ENCODE assay signal across 12 cellular contexts in the genomic region with DNA sequence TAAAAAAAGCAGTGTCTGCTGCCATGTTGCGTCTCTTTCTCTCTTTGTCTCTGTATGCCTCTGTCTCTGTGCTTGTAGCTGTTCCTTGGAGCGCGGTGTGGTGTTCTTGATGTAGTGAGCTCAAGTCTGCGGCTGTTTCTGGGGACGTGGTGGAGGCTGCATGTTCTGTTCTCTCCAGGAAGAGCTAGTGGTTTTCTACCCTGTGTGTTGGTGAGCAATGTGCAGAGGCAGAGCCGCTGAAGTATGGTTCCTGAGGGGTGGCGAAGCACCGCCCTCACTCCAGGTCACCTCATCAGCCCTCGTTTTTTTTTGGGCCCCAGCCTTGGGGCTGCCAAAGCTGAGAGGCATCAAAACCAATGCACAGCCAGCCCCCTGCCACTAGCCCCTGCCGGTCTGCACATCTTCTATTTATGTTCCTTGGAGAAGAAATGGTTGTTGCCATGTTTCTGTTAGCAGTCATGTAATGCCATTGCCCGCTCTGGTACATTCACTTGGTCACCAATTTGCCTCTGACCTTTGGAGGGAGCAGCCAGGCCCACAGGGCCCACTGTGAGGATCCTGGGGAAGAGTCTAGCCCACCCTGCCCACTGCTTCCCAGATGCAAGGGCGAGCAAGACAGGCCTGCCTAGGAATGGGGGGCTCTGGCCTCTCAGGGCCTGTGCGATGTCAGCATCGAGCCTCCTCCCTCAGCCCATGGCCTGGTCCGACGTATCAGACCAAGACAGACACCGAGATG. TPM values are rescaled to one million over a fixed set of nuclear protein-coding genes. Genes with fewer than 3 reads are reported as not detected.
DNase-seq lines count a peak whose midpoint lies in the region; ATAC-seq and TF ChIP-seq lines count a peak whose summit lies in the region.
"Had no signal": no experiment of that assay in that cellular context is flagged by ENCODE, and none has a peak within 500 bp of the region (broad histone marks: within the 10 kb centered on the region; RNA-seq: fewer than 3 reads in every experiment).

No MANE protein-coding gene starts in this region.

- 80% methylated on average over 17 of the region's 17 CpGs for WGBS in liver

- peak overlapping the region; percentile 69 for H3K4me3 Mint-ChIP-seq in stimulated activated effector memory CD8-positive, alpha-beta T cell treated with anti-CD3 and anti-CD28 coated beads, Interleukin-12 subunit alpha, Interleukin-12 subunit beta, amount 100 ng/mL, for 72 hours

- H3K27ac ChIP-seq in liver (ENCODE audit: low read depth in 1 of 2, low read length in 2 of 2): peak overlapping the region in 1 of 2 donors; percentile 4
- H3K27ac ChIP-seq: KMS-11 had no signal

- peak; percentile 91 for ATAC-seq in stimulated activated effector memory CD8-positive, alpha-beta T cell treated with anti-CD3 and anti-CD28 coated beads, Interleukin-12 subunit alpha, Interleukin-12 subunit beta, amount 100 ng/mL, for 72 hours
- ATAC-seq in HG03095 (IDR thresholded peaks at IDR 0.05; ENCODE audit: unreplicated experiment): no peak
- ATAC-seq in HG02981 (IDR thresholded peaks at IDR 0.05; ENCODE audit: unreplicated experiment): no peak
- ATAC-seq: gastroesophageal sphincter had no signal

- H3K9me3 ChIP-seq in NT2/D1 (ENCODE audit: insufficient read depth, low read length): no peaks in the 10 kb centered on the region
- no peaks in the 10 kb centered on the region for H3K9me3 ChIP-seq in liver (ENCODE audit: control insufficient read depth in 4 of 4, low read length in 3 of 4)
- H3K9me3 ChIP-seq: gastroesophageal sphincter had no signal

- peaks cover 98% of the 10 kb centered on the region for H3K36me3 ChIP-seq in NT2/D1 (ENCODE audit: insufficient read depth, insufficient read length, low read length)
- H3K36me3 ChIP-seq in liver (ENCODE audit: control insufficient read depth in 4 of 4, insufficient read depth in 3 of 4, low read depth in 1 of 4, low read length in 3 of 4): peaks cover 32 to 84% (median 75%) of the 10 kb centered on the region in 4 donors

- peaks cover 83% of the 10 kb centered on the region for H3K4me1 Mint-ChIP-seq in stimulated activated effector memory CD8-positive, alpha-beta T cell treated with anti-CD3 and anti-CD28 coated beads, Interleukin-12 subunit alpha, Interleukin-12 subunit beta, amount 100 ng/mL, for 72 hours

- H3K4me3 ChIP-seq in NT2/D1 (ENCODE audit: insufficient read length, low read depth) (no peak overlapping the region), liver (ENCODE audit: low read depth in 1 of 3, low read length in 3 of 3) (no peak overlapping the region)
- H3K4me3 ChIP-seq: gastroesophageal sphincter had no signal

- H3K9me3 Mint-ChIP-seq in stimulated activated effector memory CD8-positive, alpha-beta T cell treated with anti-CD3 and anti-CD28 coated beads, Interleukin-12 subunit alpha, Interleukin-12 subunit beta, amount 100 ng/mL, for 72 hours: no peaks in the 10 kb centered on the region

- H3K4me1 ChIP-seq in NT2/D1 (ENCODE audit: insufficient read depth, insufficient read length): peaks cover 13% of the 10 kb centered on the region
- H3K4me1 ChIP-seq in liver (ENCODE audit: control insufficient read depth in 4 of 4, insufficient read depth in 4 of 4, low read length in 3 of 4): peaks cover 20 to 84% (median 73%) of the 10 kb centered on the region in 4 donors

- DNase-seq in NT2/D1 (ENCODE audit: low read depth, low spot score) (no peak), activated T-cell treated with anti-CD3 and anti-CD28 coated beads for 4 hours (peak; percentile 36), NCI-H2107 treated with DMSO at 0.1 percent for 48 hours (lab: John Stamatoyannopoulos, UW; ENCODE audit: unreplicated experiment) (no peak), NCI-H1048 (lab: John Stamatoyannopoulos, UW) (no peak)
- no peak for DNase-seq in stimulated activated effector memory CD8-positive, alpha-beta T cell treated with anti-CD3 and anti-CD28 coated beads, Interleukin-12 subunit alpha, Interleukin-12 subunit beta, amount 100 ng/mL, for 72 hours (ENCODE audit: low spot score in 2 of 2)

- TF ChIP-seq CTCF in liver (IDR thresholded peaks at IDR 0.05; ENCODE audit: low read depth, low read length, missing input control): no peak

- H3K27ac Mint-ChIP-seq in stimulated activated effector memory CD8-positive, alpha-beta T cell treated with anti-CD3 and anti-CD28 coated beads, Interleukin-12 subunit alpha, Interleukin-12 subunit beta, amount 100 ng/mL, for 72 hours: peak overlapping the region; percentile 90

- peaks cover 100% of the 10 kb centered on the region for H3K36me3 Mint-ChIP-seq in stimulated activated effector memory CD8-positive, alpha-beta T cell treated with anti-CD3 and anti-CD28 coated beads, Interleukin-12 subunit alpha, Interleukin-12 subunit beta, amount 100 ng/mL, for 72 hours

- H3K27me3 ChIP-seq in NT2/D1 (ENCODE audit: insufficient read depth, insufficient read length) (no peaks in the 10 kb centered on the region), liver (ENCODE audit: control insufficient read depth in 4 of 4, insufficient read depth in 4 of 4, low read length in 3 of 4) (no peaks in the 10 kb centered on the region)
- H3K27me3 ChIP-seq: gastroesophageal sphincter had no signal

- no peak for TF ChIP-seq RAD21 in liver (IDR thresholded peaks at IDR 0.05)

- H3K9ac ChIP-seq in NT2/D1 (ENCODE audit: insufficient read length, low read depth): peak overlapping the region; percentile 57
- no peak overlapping the region for H3K9ac ChIP-seq in liver (ENCODE audit: low read depth in 1 of 2, low read length in 2 of 2)
- H3K9ac ChIP-seq: KMS-11 had no signal

TF ChIP-seq in liver, 16 proteins besides CTCF, POLR2A, EP300 and RAD21:
- TF ChIP-seq, protein P1, sequence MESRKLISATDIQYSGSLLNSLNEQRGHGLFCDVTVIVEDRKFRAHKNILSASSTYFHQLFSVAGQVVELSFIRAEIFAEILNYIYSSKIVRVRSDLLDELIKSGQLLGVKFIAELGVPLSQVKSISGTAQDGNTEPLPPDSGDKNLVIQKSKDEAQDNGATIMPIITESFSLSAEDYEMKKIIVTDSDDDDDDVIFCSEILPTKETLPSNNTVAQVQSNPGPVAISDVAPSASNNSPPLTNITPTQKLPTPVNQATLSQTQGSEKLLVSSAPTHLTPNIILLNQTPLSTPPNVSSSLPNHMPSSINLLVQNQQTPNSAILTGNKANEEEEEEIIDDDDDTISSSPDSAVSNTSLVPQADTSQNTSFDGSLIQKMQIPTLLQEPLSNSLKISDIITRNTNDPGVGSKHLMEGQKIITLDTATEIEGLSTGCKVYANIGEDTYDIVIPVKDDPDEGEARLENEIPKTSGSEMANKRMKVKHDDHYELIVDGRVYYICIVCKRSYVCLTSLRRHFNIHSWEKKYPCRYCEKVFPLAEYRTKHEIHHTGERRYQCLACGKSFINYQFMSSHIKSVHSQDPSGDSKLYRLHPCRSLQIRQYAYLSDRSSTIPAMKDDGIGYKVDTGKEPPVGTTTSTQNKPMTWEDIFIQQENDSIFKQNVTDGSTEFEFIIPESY (IDR thresholded peaks at IDR 0.05): no peak
- TF ChIP-seq, protein P2, sequence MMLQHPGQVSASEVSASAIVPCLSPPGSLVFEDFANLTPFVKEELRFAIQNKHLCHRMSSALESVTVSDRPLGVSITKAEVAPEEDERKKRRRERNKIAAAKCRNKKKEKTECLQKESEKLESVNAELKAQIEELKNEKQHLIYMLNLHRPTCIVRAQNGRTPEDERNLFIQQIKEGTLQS (IDR thresholded peaks at IDR 0.05): no peak
- no peak for TF ChIP-seq RXRA (IDR thresholded peaks at IDR 0.05)
- no peak for TF ChIP-seq SP1 (IDR thresholded peaks at IDR 0.05)
- no peak for TF ChIP-seq TAF1 (conservative IDR thresholded peaks at IDR 0.05)
- peak in 1 of 2 donors; percentile 0 for TF ChIP-seq HNF4A (conservative IDR thresholded peaks at IDR 0.05)
- no peak for TF ChIP-seq HNF4G (IDR thresholded peaks at IDR 0.05)
- TF ChIP-seq YY1 (IDR thresholded peaks at IDR 0.05): peak; percentile 38
- TF ChIP-seq, protein P3, sequence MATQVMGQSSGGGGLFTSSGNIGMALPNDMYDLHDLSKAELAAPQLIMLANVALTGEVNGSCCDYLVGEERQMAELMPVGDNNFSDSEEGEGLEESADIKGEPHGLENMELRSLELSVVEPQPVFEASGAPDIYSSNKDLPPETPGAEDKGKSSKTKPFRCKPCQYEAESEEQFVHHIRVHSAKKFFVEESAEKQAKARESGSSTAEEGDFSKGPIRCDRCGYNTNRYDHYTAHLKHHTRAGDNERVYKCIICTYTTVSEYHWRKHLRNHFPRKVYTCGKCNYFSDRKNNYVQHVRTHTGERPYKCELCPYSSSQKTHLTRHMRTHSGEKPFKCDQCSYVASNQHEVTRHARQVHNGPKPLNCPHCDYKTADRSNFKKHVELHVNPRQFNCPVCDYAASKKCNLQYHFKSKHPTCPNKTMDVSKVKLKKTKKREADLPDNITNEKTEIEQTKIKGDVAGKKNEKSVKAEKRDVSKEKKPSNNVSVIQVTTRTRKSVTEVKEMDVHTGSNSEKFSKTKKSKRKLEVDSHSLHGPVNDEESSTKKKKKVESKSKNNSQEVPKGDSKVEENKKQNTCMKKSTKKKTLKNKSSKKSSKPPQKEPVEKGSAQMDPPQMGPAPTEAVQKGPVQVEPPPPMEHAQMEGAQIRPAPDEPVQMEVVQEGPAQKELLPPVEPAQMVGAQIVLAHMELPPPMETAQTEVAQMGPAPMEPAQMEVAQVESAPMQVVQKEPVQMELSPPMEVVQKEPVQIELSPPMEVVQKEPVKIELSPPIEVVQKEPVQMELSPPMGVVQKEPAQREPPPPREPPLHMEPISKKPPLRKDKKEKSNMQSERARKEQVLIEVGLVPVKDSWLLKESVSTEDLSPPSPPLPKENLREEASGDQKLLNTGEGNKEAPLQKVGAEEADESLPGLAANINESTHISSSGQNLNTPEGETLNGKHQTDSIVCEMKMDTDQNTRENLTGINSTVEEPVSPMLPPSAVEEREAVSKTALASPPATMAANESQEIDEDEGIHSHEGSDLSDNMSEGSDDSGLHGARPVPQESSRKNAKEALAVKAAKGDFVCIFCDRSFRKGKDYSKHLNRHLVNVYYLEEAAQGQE (IDR thresholded peaks at IDR 0.05): no peak
- TF ChIP-seq NR2F2 (IDR thresholded peaks at IDR 0.05): no peak
- TF ChIP-seq, protein P4, sequence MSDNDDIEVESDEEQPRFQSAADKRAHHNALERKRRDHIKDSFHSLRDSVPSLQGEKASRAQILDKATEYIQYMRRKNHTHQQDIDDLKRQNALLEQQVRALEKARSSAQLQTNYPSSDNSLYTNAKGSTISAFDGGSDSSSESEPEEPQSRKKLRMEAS (IDR thresholded peaks at IDR 0.05): no peak
- TF ChIP-seq FOXA1 (IDR thresholded peaks at IDR 0.05): no peak

RNA-seq across cellular contexts. Expression of a gene that starts 7.2 kb away (rescaled TPM):
- total RNA-seq in liver: 100 to 1,000 TPM; 115 to 166 TPM
- 10 to 100 TPM; 50.4 to 76.5 TPM for polyA plus RNA-seq in liver

RNA-seq across cellular contexts. Expression of a gene that starts 11.0 kb away (rescaled TPM):
- 100 to 1,000 TPM; 226 to 259 TPM for total RNA-seq in liver
- polyA plus RNA-seq in liver: 1,000 to 10,000 TPM in 1 of 2 donors, 100 to 1,000 TPM in 1; 581 to 1,082 TPM

RNA-seq across cellular contexts. Expression of a gene that starts 29.9 kb away (rescaled TPM):
- total RNA-seq in liver: 10 to 100 TPM in 1 of 2 donors, under 1 TPM in 1; 0.42 to 13.7 TPM
- 10 to 100 TPM; 10.5 to 40.6 TPM for polyA plus RNA-seq in liver

RNA-seq across cellular contexts. Expression of a gene that starts 35.5 kb away (rescaled TPM):
- total RNA-seq in liver: 1 to 10 TPM; 4.9 to 5.5 TPM
- polyA plus RNA-seq in liver: 1 to 10 TPM; 5.5 to 8.7 TPM

RNA-seq across cellular contexts. Expression of a gene that starts 53.6 kb away (rescaled TPM):
- total RNA-seq in liver: not detected
- polyA plus RNA-seq in liver: under 1 TPM in 1 of 2 donors, not detected in 1; 0.36 TPM
- total RNA-seq: aorta had no signal
- polyA plus RNA-seq: aorta, neural cell had no signal
